10 cellular contexts compared by ENCODE assay signal in genomic region chr15:74129411-74130088, GRCh38. TPM values are rescaled to one million over a fixed set of nuclear protein-coding genes. Genes with fewer than 3 reads are reported as not detected.
A peak's percentile ranks its signal among the peaks of the same experiment; 100 is the strongest.
DNase-seq lines count a peak whose midpoint lies in the region; ATAC-seq and TF ChIP-seq lines count a peak whose summit lies in the region.
"Had no signal": no experiment of that assay in that cellular context is flagged by ENCODE, and none has a peak within 500 bp of the region (broad histone marks: within the 10 kb centered on the region; RNA-seq: fewer than 3 reads in every experiment).

No MANE protein-coding gene starts in this region.

- peak; percentile 59 for DNase-seq in activated CD4-positive, alpha-beta T cell treated with anti-CD3 and anti-CD28 coated beads, Interleukin-2, amount 10 ng/mL, durations not matched to agents 24 days and 14 days
- DNase-seq in activated CD4-positive, alpha-beta T cell treated with anti-CD3 and anti-CD28 coated beads, Interleukin-2, amount 50 U/mL, for 4 hours: no peak
- DNase-seq in NT2/D1 (ENCODE audit: low read depth, low spot score): no peak
- DNase-seq in fibroblast of villous mesenchyme (ENCODE audit: low read depth): no peak
- no peak for DNase-seq in NCI-H226
- DNase-seq in effector CD8-positive, alpha-beta T cell (lab: John Stamatoyannopoulos, UW): no peak

- H3K4me3 ChIP-seq in NT2/D1 (ENCODE audit: insufficient read length, low read depth) (peak overlapping the region; percentile 31), fibroblast of villous mesenchyme (ENCODE audit: low read depth, low read length) (peak overlapping the region; percentile 27), skeletal muscle satellite cell (ENCODE audit: low read length) (no peak overlapping the region)

- peaks cover 21% of the 10 kb centered on the region for H3K4me1 ChIP-seq in NT2/D1 (ENCODE audit: insufficient read depth, insufficient read length)
- peaks cover 12% of the 10 kb centered on the region for H3K4me1 ChIP-seq in skeletal muscle satellite cell (ENCODE audit: control insufficient read depth, insufficient read depth, low read length)

- H3K9ac ChIP-seq in NT2/D1 (ENCODE audit: insufficient read length, low read depth) (peak overlapping the region; percentile 78), skeletal muscle satellite cell (ENCODE audit: low read depth, low read length) (no peak overlapping the region)
- H3K9ac ChIP-seq: KMS-11 had no signal

- no peak for ATAC-seq in GM18519 (IDR thresholded peaks at IDR 0.05; ENCODE audit: low FRiP score, unreplicated experiment)

- peaks cover 7% of the 10 kb centered on the region for H3K36me3 Mint-ChIP-seq in activated CD4-positive, alpha-beta T cell treated with anti-CD3 and anti-CD28 coated beads, Interleukin-2, amount 10 ng/mL, durations not matched to agents 24 days and 14 days (ENCODE audit: low read depth)

- H3K27ac Mint-ChIP-seq in activated CD4-positive, alpha-beta T cell treated with anti-CD3 and anti-CD28 coated beads, Interleukin-2, amount 10 ng/mL, durations not matched to agents 24 days and 14 days: peak overlapping the region; percentile 51

- H3K27me3 Mint-ChIP-seq in activated CD4-positive, alpha-beta T cell treated with anti-CD3 and anti-CD28 coated beads, Interleukin-2, amount 10 ng/mL, durations not matched to agents 24 days and 14 days: peaks cover 72% of the 10 kb centered on the region

- peaks cover 13% of the 10 kb centered on the region for H3K4me1 Mint-ChIP-seq in activated CD4-positive, alpha-beta T cell treated with anti-CD3 and anti-CD28 coated beads, Interleukin-2, amount 10 ng/mL, durations not matched to agents 24 days and 14 days

- H3K27me3 ChIP-seq in NT2/D1 (ENCODE audit: insufficient read depth, insufficient read length): peaks cover 94% of the 10 kb centered on the region
- peaks cover 94% of the 10 kb centered on the region for H3K27me3 ChIP-seq in skeletal muscle satellite cell (ENCODE audit: control insufficient read depth, insufficient read depth, low read length)

- no peaks in the 10 kb centered on the region for H3K36me3 ChIP-seq in NT2/D1 (ENCODE audit: insufficient read depth, insufficient read length, low read length)
- no peaks in the 10 kb centered on the region for H3K36me3 ChIP-seq in skeletal muscle satellite cell (ENCODE audit: insufficient read depth, low read length)

- H3K4me3 Mint-ChIP-seq in activated CD4-positive, alpha-beta T cell treated with anti-CD3 and anti-CD28 coated beads, Interleukin-2, amount 10 ng/mL, durations not matched to agents 24 days and 14 days: no peak overlapping the region

- TF ChIP-seq CTCF in fibroblast of villous mesenchyme (IDR thresholded peaks at IDR 0.05; ENCODE audit: insufficient read depth, low read depth, low read length): no peak

- peaks cover 4% of the 10 kb centered on the region for H3K9me3 Mint-ChIP-seq in activated CD4-positive, alpha-beta T cell treated with anti-CD3 and anti-CD28 coated beads, Interleukin-2, amount 10 ng/mL, durations not matched to agents 24 days and 14 days

- H3K4me2 ChIP-seq in skeletal muscle satellite cell (ENCODE audit: low read length): peak overlapping the region; percentile 38

- H3K9me3 ChIP-seq in NT2/D1 (ENCODE audit: insufficient read depth, low read length): peaks cover 8% of the 10 kb centered on the region; the same call in 1 of the 2 replicates
- peaks cover 3% of the 10 kb centered on the region for H3K9me3 ChIP-seq in skeletal muscle satellite cell (replicated peaks; ENCODE audit: low read length)

- intact Hi-C loops in activated CD4-positive, alpha-beta T cell treated with anti-CD3 and anti-CD28 coated beads, Interleukin-2, amount 10 ng/mL, durations not matched to agents 24 days and 14 days (cut with micrococcal nuclease): no loop called here

RNA-seq across cellular contexts. Expression of gene ISLR2, which starts 0.8 kb away (rescaled TPM):
- not detected in 2 replicates for total RNA-seq in activated CD4-positive, alpha-beta T cell treated with anti-CD3 and anti-CD28 coated beads, Interleukin-2, amount 10 ng/mL, durations not matched to agents 24 days and 14 days
- 0.32 TPM in 1 of 2 replicates, not detected in the other for total RNA-seq in fibroblast of villous mesenchyme
- under 0.01 and 0.25 TPM in 2 replicates for total RNA-seq in skeletal muscle satellite cell (2012; rRNA removed)

RNA-seq across cellular contexts. Expression of gene ISLR, which starts 44.0 kb away (rescaled TPM):
- total RNA-seq in activated CD4-positive, alpha-beta T cell treated with anti-CD3 and anti-CD28 coated beads, Interleukin-2, amount 10 ng/mL, durations not matched to agents 24 days and 14 days: not detected in 2 replicates
- total RNA-seq in fibroblast of villous mesenchyme: 73.8 and 83.4 TPM in 2 replicates
- 10.6 and 34.7 TPM in 2 replicates for total RNA-seq in skeletal muscle satellite cell (2012; rRNA removed)

RNA-seq across cellular contexts. Expression of gene GOLGA6A, which starts 47.2 kb away (rescaled TPM):
- not detected in 2 replicates for total RNA-seq in activated CD4-positive, alpha-beta T cell treated with anti-CD3 and anti-CD28 coated beads, Interleukin-2, amount 10 ng/mL, durations not matched to agents 24 days and 14 days
- total RNA-seq in fibroblast of villous mesenchyme: not detected in 2 replicates
- total RNA-seq in skeletal muscle satellite cell (2012; rRNA removed): 0.25 TPM in 1 of 2 replicates, not detected in the other
- total RNA-seq: mucosa of gallbladder had no signal

Comparison
In these comparisons a context has a peak if more than half of its experiments do, and no peak if none do; other contexts are left out.
1. RNA of gene ISLR, which starts 44.0 kb away (total RNA-seq): 73.8 to 83.4 TPM in fibroblast of villous mesenchyme; not detected in activated CD4-positive, alpha-beta T cell treated with anti-CD3 and anti-CD28 coated beads, Interleukin-2, amount 10 ng/mL, durations not matched to agents 24 days and 14 days; every median in the first group is over 10 times any median in the second.